8 cellular contexts compared by ENCODE assay signal in genomic region chr10:7121154-7121797, GRCh38.
DNase-seq lines count a peak whose midpoint lies in the region; ATAC-seq and TF ChIP-seq lines count a peak whose summit lies in the region.

No MANE protein-coding gene starts in this region.

- ATAC-seq in CD8-positive, alpha-beta T cell = peak; percentile 95
- ATAC-seq in natural killer cell treated with Interleukin-12 subunit alpha and Interleukin-12 subunit beta and Interleukin-15 and Interleukin-18, amount 100 ng/mL, for 72 hours = peak; percentile 81 to 84

- H3K4me1 ChIP-seq in CD8-positive, alpha-beta T cell (ENCODE audit: insufficient read depth, low read length) = peaks cover 4% of the 10 kb centered on the region
- no peaks in the 10 kb centered on the region for H3K4me1 ChIP-seq in testis

- no peaks in the 10 kb centered on the region for H3K27me3 Mint-ChIP-seq in CD8-positive, alpha-beta T cell (ENCODE audit: low read depth)
- H3K27me3 Mint-ChIP-seq in activated CD4-positive, alpha-beta memory T cell treated with anti-CD3 and anti-CD28 coated beads, Interleukin-2, amount 10 ng/mL, durations not matched to agents 7 days and 5 days = peaks cover 36% of the 10 kb centered on the region
- no peaks in the 10 kb centered on the region for H3K27me3 Mint-ChIP-seq in endothelial cell (ENCODE audit: unreplicated experiment)
- H3K27me3 Mint-ChIP-seq in natural killer cell treated with Interleukin-12 subunit alpha and Interleukin-12 subunit beta and Interleukin-15 and Interleukin-18, amount 100 ng/mL, for 72 hours = no peaks in the 10 kb centered on the region

- DNase-seq in CD8-positive, alpha-beta T cell = peak; percentile 57 to 81 (median 74)
- DNase-seq in GM20000 (ENCODE audit: low spot score) = peak; percentile 80
- peak; percentile 48 for DNase-seq in NCI-H1092 treated with DMSO at 0.1 percent for 48 hours (lab: John Stamatoyannopoulos, UW)
- DNase-seq in activated CD4-positive, alpha-beta memory T cell treated with anti-CD3 and anti-CD28 coated beads, Interleukin-2, amount 10 ng/mL, durations not matched to agents 7 days and 5 days = peak; percentile 66
- peak; percentile 79 for DNase-seq in endothelial cell (ENCODE audit: low spot score)
- DNase-seq in natural killer cell treated with Interleukin-12 subunit alpha and Interleukin-12 subunit beta and Interleukin-15 and Interleukin-18, amount 100 ng/mL, for 72 hours (ENCODE audit: low spot score) = peak; percentile 63
- DNase-seq in testis = peak; percentile 41
- no peak for DNase-seq in NCI-H510A (lab: John Stamatoyannopoulos, UW)

- H3K4me3 ChIP-seq in CD8-positive, alpha-beta T cell (ENCODE audit: low read depth, low read length) = no peak overlapping the region
- no peak overlapping the region for H3K4me3 ChIP-seq in testis

- no peak for TF ChIP-seq POLR2A in testis (IDR thresholded peaks at IDR 0.05)

- WGBS in testis, 2 donors = 49 to 56% methylated on average over 10 of the region's 10 CpGs

- intact Hi-C loops in CD8-positive, alpha-beta T cell (cut with DNase I, micrococcal nuclease) = loop anchor here (1.0 to 10.0 kb wide), 9 partner anchors 71 to 566 kb away; partner anchors contain the start of gene SFMBT2 (in 2 of the 2)
- intact Hi-C loops in testis (cut with DNase I; ENCODE audit: low total_unique reads) = no loop called here

- no peak overlapping the region for H3K4me3 Mint-ChIP-seq in CD8-positive, alpha-beta T cell
- H3K4me3 Mint-ChIP-seq in activated CD4-positive, alpha-beta memory T cell treated with anti-CD3 and anti-CD28 coated beads, Interleukin-2, amount 10 ng/mL, durations not matched to agents 7 days and 5 days = no peak overlapping the region
- no peak overlapping the region for H3K4me3 Mint-ChIP-seq in endothelial cell (ENCODE audit: unreplicated experiment)
- H3K4me3 Mint-ChIP-seq in natural killer cell treated with Interleukin-12 subunit alpha and Interleukin-12 subunit beta and Interleukin-15 and Interleukin-18, amount 100 ng/mL, for 72 hours = no peak overlapping the region

- no peaks in the 10 kb centered on the region for H3K36me3 Mint-ChIP-seq in CD8-positive, alpha-beta T cell
- no peaks in the 10 kb centered on the region for H3K36me3 Mint-ChIP-seq in activated CD4-positive, alpha-beta memory T cell treated with anti-CD3 and anti-CD28 coated beads, Interleukin-2, amount 10 ng/mL, durations not matched to agents 7 days and 5 days (ENCODE audit: low read depth)
- H3K36me3 Mint-ChIP-seq in endothelial cell (ENCODE audit: low read depth, unreplicated experiment) = no peaks in the 10 kb centered on the region
- H3K36me3 Mint-ChIP-seq in natural killer cell treated with Interleukin-12 subunit alpha and Interleukin-12 subunit beta and Interleukin-15 and Interleukin-18, amount 100 ng/mL, for 72 hours = no peaks in the 10 kb centered on the region

- peak; percentile 61 for TF ChIP-seq CTCF in CD8-positive, alpha-beta T cell (IDR thresholded peaks at IDR 0.05)
- TF ChIP-seq CTCF in GM20000 (IDR thresholded peaks at IDR 0.05; ENCODE audit: extremely low read depth, missing control alignments) = peak; percentile 77
- peak; percentile 73 for TF ChIP-seq CTCF in endothelial cell (IDR thresholded peaks at IDR 0.05; ENCODE audit: unreplicated experiment)
- peak; percentile 8 to 36 (median 14) for TF ChIP-seq CTCF in testis (IDR thresholded peaks at IDR 0.05)

- POLR2A ChIA-PET in CD8-positive, alpha-beta T cell (lab: Charles Lee) = no interaction called here
- POLR2A ChIA-PET in activated CD4-positive, alpha-beta memory T cell treated with anti-CD3 and anti-CD28 coated beads, Interleukin-2, amount 10 ng/mL, durations not matched to agents 7 days and 5 days (lab: Charles Lee) = interaction anchor here (0.6 to 1.2 kb wide), 2 partner anchors 151 to 193 kb away, joined by 3 read pairs; no protein-coding TSS in a partner anchor

- no peaks in the 10 kb centered on the region for H3K36me3 ChIP-seq in CD8-positive, alpha-beta T cell (ENCODE audit: insufficient read depth, low read length)
- no peaks in the 10 kb centered on the region for H3K36me3 ChIP-seq in testis (ENCODE audit: low read depth, missing control alignments)

- H3K27me3 ChIP-seq in CD8-positive, alpha-beta T cell (ENCODE audit: insufficient read depth, low read length) = no peaks in the 10 kb centered on the region
- no peaks in the 10 kb centered on the region for H3K27me3 ChIP-seq in testis

- no peak overlapping the region for H3K27ac ChIP-seq in CD8-positive, alpha-beta T cell (ENCODE audit: low read depth, low read length)
- no peak overlapping the region for H3K27ac ChIP-seq in testis

- peaks cover 6% of the 10 kb centered on the region for H3K4me1 Mint-ChIP-seq in CD8-positive, alpha-beta T cell (ENCODE audit: low read depth)
- H3K4me1 Mint-ChIP-seq in activated CD4-positive, alpha-beta memory T cell treated with anti-CD3 and anti-CD28 coated beads, Interleukin-2, amount 10 ng/mL, durations not matched to agents 7 days and 5 days = peaks cover 3% of the 10 kb centered on the region
- H3K4me1 Mint-ChIP-seq in endothelial cell (ENCODE audit: unreplicated experiment) = no peaks in the 10 kb centered on the region
- peaks cover 21 to 41% of the 10 kb centered on the region in 2 donors for H3K4me1 Mint-ChIP-seq in natural killer cell treated with Interleukin-12 subunit alpha and Interleukin-12 subunit beta and Interleukin-15 and Interleukin-18, amount 100 ng/mL, for 72 hours (ENCODE audit: low read depth in 2 of 2)

- CTCF ChIA-PET in CD8-positive, alpha-beta T cell (lab: Charles Lee) = interaction anchor here (0.6 to 5.4 kb wide), 41 partner anchors 8 to 566 kb away, joined by 3 to 23 read pairs (median 4); partner anchors contain the start of gene SFMBT2
- CTCF ChIA-PET in activated CD4-positive, alpha-beta memory T cell treated with anti-CD3 and anti-CD28 coated beads, Interleukin-2, amount 10 ng/mL, durations not matched to agents 7 days and 5 days (lab: Charles Lee) = interaction anchor here (0.5 to 3.1 kb wide), 24 partner anchors 9 to 306 kb away, joined by 3 to 19 read pairs (median 4); partner anchors contain the start of gene SFMBT2

- no peaks in the 10 kb centered on the region for H3K9me3 ChIP-seq in CD8-positive, alpha-beta T cell (ENCODE audit: low read length)
- no peaks in the 10 kb centered on the region for H3K9me3 ChIP-seq in testis

- H3K27ac Mint-ChIP-seq in CD8-positive, alpha-beta T cell = peak overlapping the region; percentile 69
- no peak overlapping the region for H3K27ac Mint-ChIP-seq in activated CD4-positive, alpha-beta memory T cell treated with anti-CD3 and anti-CD28 coated beads, Interleukin-2, amount 10 ng/mL, durations not matched to agents 7 days and 5 days
- H3K27ac Mint-ChIP-seq in endothelial cell (ENCODE audit: unreplicated experiment) = no peak overlapping the region
- peak overlapping the region; percentile 2 to 79 for H3K27ac Mint-ChIP-seq in natural killer cell treated with Interleukin-12 subunit alpha and Interleukin-12 subunit beta and Interleukin-15 and Interleukin-18, amount 100 ng/mL, for 72 hours

- H3K9me3 Mint-ChIP-seq in CD8-positive, alpha-beta T cell = no peaks in the 10 kb centered on the region
- H3K9me3 Mint-ChIP-seq in activated CD4-positive, alpha-beta memory T cell treated with anti-CD3 and anti-CD28 coated beads, Interleukin-2, amount 10 ng/mL, durations not matched to agents 7 days and 5 days = no peaks in the 10 kb centered on the region
- no peaks in the 10 kb centered on the region for H3K9me3 Mint-ChIP-seq in endothelial cell (ENCODE audit: unreplicated experiment)
- no peaks in the 10 kb centered on the region for H3K9me3 Mint-ChIP-seq in natural killer cell treated with Interleukin-12 subunit alpha and Interleukin-12 subunit beta and Interleukin-15 and Interleukin-18, amount 100 ng/mL, for 72 hours

Comparison
In these comparisons a context has a peak if more than half of its experiments do, and no peak if none do; other contexts are left out.
1. H3K27ac Mint-ChIP-seq: peak in CD8-positive, alpha-beta T cell (single experiment) and natural killer cell treated with Interleukin-12 subunit alpha and Interleukin-12 subunit beta and Interleukin-15 and Interleukin-18, amount 100 ng/mL, for 72 hours (2 of 2); none in activated CD4-positive, alpha-beta memory T cell treated with anti-CD3 and anti-CD28 coated beads, Interleukin-2, amount 10 ng/mL, durations not matched to agents 7 days and 5 days (single experiment) and endothelial cell (single experiment).
2. CTCF ChIP-seq: peak in every context shown above with its lines; median percentile 77 in GM20000; 73 in endothelial cell; 61 in CD8-positive, alpha-beta T cell; 14 in testis.